ENCODE assay signal across 9 cellular contexts in genomic region chr9:107137495-107138202, GRCh38.
DNase-seq lines count a peak whose midpoint lies in the region; ATAC-seq, FAIRE-seq and TF ChIP-seq lines count a peak whose summit lies in the region.
"Had no signal": no experiment of that assay in that cellular context is flagged by ENCODE, and none has a peak within 500 bp of the region (broad histone marks: within the 10 kb centered on the region; RNA-seq: fewer than 3 reads in every experiment).

No MANE protein-coding gene starts in this region.

- CTCF ChIA-PET in activated naive CD4-positive, alpha-beta T cell treated with anti-CD3 and anti-CD28 coated beads for 36 hours (lab: Charles Lee) = interaction anchor here (0.6 to 4.7 kb wide), 17 partner anchors 9 to 1746 kb away, joined by 3 to 24 read pairs (median 4); no protein-coding TSS in a partner anchor
- CTCF ChIA-PET in activated CD8-positive, alpha-beta T cell treated with anti-CD3 and anti-CD28 coated beads, Interleukin-2, amount 10 ng/mL, durations not matched to agents 7 days and 5 days (lab: Charles Lee) = interaction anchor here (0.7 to 2.7 kb wide), 7 partner anchors 13 to 288 kb away, joined by 3 to 23 read pairs (median 3); no protein-coding TSS in a partner anchor

- no peak overlapping the region for H3K4me3 Mint-ChIP-seq in activated naive CD4-positive, alpha-beta T cell treated with anti-CD3 and anti-CD28 coated beads for 36 hours
- no peak overlapping the region for H3K4me3 Mint-ChIP-seq in activated CD8-positive, alpha-beta T cell treated with anti-CD3 and anti-CD28 coated beads, Interleukin-2, amount 10 ng/mL, durations not matched to agents 7 days and 5 days
- H3K4me3 Mint-ChIP-seq: activated naive CD8-positive, alpha-beta T cell treated with anti-CD3 and anti-CD28 coated beads, Interleukin-2, amount 10 ng/mL, durations not matched to agents 7 days and 5 days had no signal

- H3K9me3 ChIP-seq in keratinocyte (ENCODE audit: control insufficient read depth, low read depth, low read length) = no peaks in the 10 kb centered on the region

- H3K79me2 ChIP-seq in keratinocyte (ENCODE audit: control insufficient read depth, insufficient read depth, low read length) = no peaks in the 10 kb centered on the region

- no peak overlapping the region for H3K27ac Mint-ChIP-seq in activated naive CD4-positive, alpha-beta T cell treated with anti-CD3 and anti-CD28 coated beads for 36 hours
- H3K27ac Mint-ChIP-seq in activated CD8-positive, alpha-beta T cell treated with anti-CD3 and anti-CD28 coated beads, Interleukin-2, amount 10 ng/mL, durations not matched to agents 7 days and 5 days = no peak overlapping the region
- H3K27ac Mint-ChIP-seq: activated naive CD8-positive, alpha-beta T cell treated with anti-CD3 and anti-CD28 coated beads, Interleukin-2, amount 10 ng/mL, durations not matched to agents 7 days and 5 days had no signal

- dilution Hi-C loops in keratinocyte (cut with MboI; ENCODE audit: extremely low pct_ligation_motif_present, low sequenced_read_pairs) = no loop called here

- H2AFZ ChIP-seq in keratinocyte (ENCODE audit: control insufficient read depth, low read length) = no peak overlapping the region

- no peak overlapping the region for H3K4me3 ChIP-seq in keratinocyte (ENCODE audit: control insufficient read depth in 2 of 3, extremely low read depth in 1 of 3, insufficient read depth in 2 of 3, low read depth in 1 of 3, low read length in 3 of 3)

- POLR2A ChIA-PET in activated CD8-positive, alpha-beta T cell treated with anti-CD3 and anti-CD28 coated beads, Interleukin-2, amount 10 ng/mL, durations not matched to agents 7 days and 5 days (lab: Charles Lee) = no interaction called here

- H3K27me3 ChIP-seq in keratinocyte (ENCODE audit: control insufficient read depth, extremely low read depth, insufficient read depth, low read length) = peaks cover 9% of the 10 kb centered on the region

- H3K4me1 ChIP-seq in keratinocyte (ENCODE audit: control insufficient read depth, extremely low read depth, insufficient read depth, low read length) = no peaks in the 10 kb centered on the region

- no peaks in the 10 kb centered on the region for H4K20me1 ChIP-seq in keratinocyte (ENCODE audit: control insufficient read depth, extremely low read depth, insufficient read depth, low read length)

- ATAC-seq in HG03175 (IDR thresholded peaks at IDR 0.05; ENCODE audit: unreplicated experiment) (peak; percentile 49), HG03565 (IDR thresholded peaks at IDR 0.05; ENCODE audit: unreplicated experiment) (no peak)
- no peak for ATAC-seq in activated CD8-positive, alpha-beta T cell treated with anti-CD3 and anti-CD28 coated beads, Interleukin-2, amount 10 ng/mL, durations not matched to agents 7 days and 5 days

- peak; percentile 59 to 74 (median 71) for TF ChIP-seq CTCF in keratinocyte (optimal IDR thresholded peaks at IDR 0.05 in 1 of 3, IDR thresholded peaks at IDR 0.05 in 1 of 3, conservative IDR thresholded peaks at IDR 0.05 in 1 of 3; ENCODE audit: extremely low read depth in 1 of 3, insufficient read depth in 2 of 3, low read length in 3 of 3)

- no peaks in the 10 kb centered on the region for H3K36me3 ChIP-seq in keratinocyte (ENCODE audit: control insufficient read depth in 2 of 2, extremely low read depth in 1 of 2, insufficient read depth in 2 of 2, low read length in 2 of 2)

- no peak overlapping the region for H3K4me2 ChIP-seq in keratinocyte (ENCODE audit: control insufficient read depth, extremely low read depth, insufficient read depth, low read depth, low read length)

- no peak overlapping the region for H3K9ac ChIP-seq in keratinocyte (ENCODE audit: control insufficient read depth, extremely low read depth, insufficient read depth, low read length)

- FAIRE-seq in keratinocyte (lab: Jason Lieb, UNC) = peak; percentile 73

- H3K36me3 Mint-ChIP-seq in activated naive CD4-positive, alpha-beta T cell treated with anti-CD3 and anti-CD28 coated beads for 36 hours (ENCODE audit: low read depth) = no peaks in the 10 kb centered on the region
- H3K36me3 Mint-ChIP-seq in activated CD8-positive, alpha-beta T cell treated with anti-CD3 and anti-CD28 coated beads, Interleukin-2, amount 10 ng/mL, durations not matched to agents 7 days and 5 days (ENCODE audit: low read depth) = no peaks in the 10 kb centered on the region
- H3K36me3 Mint-ChIP-seq: activated naive CD8-positive, alpha-beta T cell treated with anti-CD3 and anti-CD28 coated beads, Interleukin-2, amount 10 ng/mL, durations not matched to agents 7 days and 5 days had no signal

- H3K9me1 ChIP-seq in keratinocyte (ENCODE audit: control insufficient read depth, extremely low read depth, insufficient read depth, low read length) = no peaks in the 10 kb centered on the region

- H3K9me3 Mint-ChIP-seq in activated naive CD4-positive, alpha-beta T cell treated with anti-CD3 and anti-CD28 coated beads for 36 hours = no peaks in the 10 kb centered on the region
- H3K9me3 Mint-ChIP-seq in activated CD8-positive, alpha-beta T cell treated with anti-CD3 and anti-CD28 coated beads, Interleukin-2, amount 10 ng/mL, durations not matched to agents 7 days and 5 days (ENCODE audit: insufficient read depth) = no peaks in the 10 kb centered on the region
- H3K9me3 Mint-ChIP-seq: activated naive CD8-positive, alpha-beta T cell treated with anti-CD3 and anti-CD28 coated beads, Interleukin-2, amount 10 ng/mL, durations not matched to agents 7 days and 5 days had no signal

- intact Hi-C loops in activated naive CD4-positive, alpha-beta T cell treated with anti-CD3 and anti-CD28 coated beads for 36 hours (cut with micrococcal nuclease) = loop anchor here (1.0 kb wide), 1 partner anchor 204 kb away; no protein-coding TSS in a partner anchor

- peak; percentile 8 for DNase-seq in activated naive CD4-positive, alpha-beta T cell treated with anti-CD3 and anti-CD28 coated beads for 36 hours
- DNase-seq in activated naive CD4-positive, alpha-beta T cell (lab: John Stamatoyannopoulos, UW) = no peak
- peak; percentile 23 for DNase-seq in activated CD8-positive, alpha-beta T cell treated with anti-CD3 and anti-CD28 coated beads, Interleukin-2, amount 10 ng/mL, durations not matched to agents 7 days and 5 days
- DNase-seq in keratinocyte (ENCODE audit: low read depth, low spot score) = no peak
- DNase-seq in GF-D8 (lab: John Stamatoyannopoulos, UW) = no peak
- DNase-seq in SKM-1 (lab: John Stamatoyannopoulos, UW; ENCODE audit: unreplicated experiment) = no peak
- DNase-seq: activated naive CD8-positive, alpha-beta T cell treated with anti-CD3 and anti-CD28 coated beads, Interleukin-2, amount 10 ng/mL, durations not matched to agents 7 days and 5 days had no signal

- H3K27ac ChIP-seq in keratinocyte (ENCODE audit: control insufficient read depth, insufficient read depth, low read length) = no peak overlapping the region

- H3K27me3 Mint-ChIP-seq in activated naive CD4-positive, alpha-beta T cell treated with anti-CD3 and anti-CD28 coated beads for 36 hours (ENCODE audit: low read depth) = peaks cover 3% of the 10 kb centered on the region
- H3K27me3 Mint-ChIP-seq in activated CD8-positive, alpha-beta T cell treated with anti-CD3 and anti-CD28 coated beads, Interleukin-2, amount 10 ng/mL, durations not matched to agents 7 days and 5 days (ENCODE audit: low read depth) = no peaks in the 10 kb centered on the region

- no peaks in the 10 kb centered on the region for H3K4me1 Mint-ChIP-seq in activated naive CD4-positive, alpha-beta T cell treated with anti-CD3 and anti-CD28 coated beads for 36 hours (ENCODE audit: low read depth)
- H3K4me1 Mint-ChIP-seq in activated CD8-positive, alpha-beta T cell treated with anti-CD3 and anti-CD28 coated beads, Interleukin-2, amount 10 ng/mL, durations not matched to agents 7 days and 5 days (ENCODE audit: low read depth) = no peaks in the 10 kb centered on the region
- H3K4me1 Mint-ChIP-seq: activated naive CD8-positive, alpha-beta T cell treated with anti-CD3 and anti-CD28 coated beads, Interleukin-2, amount 10 ng/mL, durations not matched to agents 7 days and 5 days had no signal

Comparison
In these comparisons a context has a peak if more than half of its experiments do, and no peak if none do; other contexts are left out.
1. DNase-seq: peak in activated naive CD4-positive, alpha-beta T cell treated with anti-CD3 and anti-CD28 coated beads for 36 hours (single experiment) and activated CD8-positive, alpha-beta T cell treated with anti-CD3 and anti-CD28 coated beads, Interleukin-2, amount 10 ng/mL, durations not matched to agents 7 days and 5 days (single experiment); none in activated naive CD4-positive, alpha-beta T cell (0 of 4), keratinocyte (single experiment), GF-D8 (single experiment) and SKM-1 (single experiment).